8 cellular contexts compared by ENCODE assay signal in the genomic region with DNA sequence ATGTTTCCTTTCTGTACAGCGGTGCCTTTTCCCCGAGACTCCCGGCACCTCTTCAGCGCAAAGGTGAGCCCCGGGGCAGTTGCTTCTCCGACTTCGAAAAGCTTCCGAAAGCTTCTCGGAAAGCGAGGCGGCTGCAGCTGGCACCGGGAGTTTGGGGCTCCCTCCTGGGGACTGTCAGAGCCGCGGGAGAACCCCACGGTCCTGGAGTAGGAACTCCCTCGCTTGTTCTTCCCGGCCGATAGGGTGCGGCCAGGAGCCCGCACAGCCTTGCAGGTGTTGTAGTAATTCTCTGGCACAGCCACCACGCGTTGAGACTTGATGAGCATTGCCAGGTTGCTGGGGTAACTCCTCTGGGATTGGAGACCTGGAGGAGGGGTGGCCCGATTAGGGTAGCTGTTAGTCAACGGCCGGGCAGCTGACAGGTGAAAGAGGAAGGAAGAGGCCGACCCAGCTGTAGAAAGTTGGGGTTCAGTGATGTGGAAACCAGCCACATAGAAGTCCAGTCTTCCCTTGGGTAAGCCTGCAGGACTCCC. TPM values are rescaled to one million over a fixed set of nuclear protein-coding genes. Genes with fewer than 3 reads are reported as not detected.
DNase-seq lines count a peak whose midpoint lies in the region; ATAC-seq and TF ChIP-seq lines count a peak whose summit lies in the region.

No MANE protein-coding gene starts in this region.

- TF ChIP-seq POLR2A in testis (IDR thresholded peaks at IDR 0.05): no peak

- intact Hi-C loops in activated T-helper 1 cell treated with anti-CD3 and anti-CD28 coated beads, Interleukin-12 subunit alpha, Interleukin-12 subunit beta, Interleukin-2, Interleukin-4 antibody, amounts not matched to agents 30 ng/mL and 10 ng/mL and 1 ng/mL, durations not matched to agents 14 hours and 24 hours and 36 hours (cut with micrococcal nuclease): loop anchor here (1.0 to 5.0 kb wide), 6 partner anchors 33 to 555 kb away; a partner anchor contains a TSS
- intact Hi-C loops in testis (cut with DNase I; ENCODE audit: low total_unique reads): no loop called here

- H3K36me3 ChIP-seq in HUES48 (ENCODE audit: control insufficient read depth, insufficient read depth, low read length): peaks cover 8% of the 10 kb centered on the region
- no peaks in the 10 kb centered on the region for H3K36me3 ChIP-seq in testis (ENCODE audit: low read depth, missing control alignments)

- peaks cover 9% of the 10 kb centered on the region for H3K36me3 Mint-ChIP-seq in activated T-helper 1 cell treated with anti-CD3 and anti-CD28 coated beads, Interleukin-12 subunit alpha, Interleukin-12 subunit beta, Interleukin-2, Interleukin-4 antibody, amounts not matched to agents 30 ng/mL and 10 ng/mL and 1 ng/mL, durations not matched to agents 14 hours and 24 hours and 36 hours (ENCODE audit: low read depth)
- H3K36me3 Mint-ChIP-seq in neural crest cell (ENCODE audit: low read depth): peaks cover 5% of the 10 kb centered on the region

- peaks cover 9% of the 10 kb centered on the region for H3K27me3 Mint-ChIP-seq in activated T-helper 1 cell treated with anti-CD3 and anti-CD28 coated beads, Interleukin-12 subunit alpha, Interleukin-12 subunit beta, Interleukin-2, Interleukin-4 antibody, amounts not matched to agents 30 ng/mL and 10 ng/mL and 1 ng/mL, durations not matched to agents 14 hours and 24 hours and 36 hours (ENCODE audit: insufficient read depth)
- H3K27me3 Mint-ChIP-seq in neural crest cell (ENCODE audit: low read depth): no peaks in the 10 kb centered on the region

- H3K27me3 ChIP-seq in HUES48 (ENCODE audit: control insufficient read depth, insufficient read depth, low read length) (no peaks in the 10 kb centered on the region), testis (no peaks in the 10 kb centered on the region)

- H3K27ac Mint-ChIP-seq in activated T-helper 1 cell treated with anti-CD3 and anti-CD28 coated beads, Interleukin-12 subunit alpha, Interleukin-12 subunit beta, Interleukin-2, Interleukin-4 antibody, amounts not matched to agents 30 ng/mL and 10 ng/mL and 1 ng/mL, durations not matched to agents 14 hours and 24 hours and 36 hours: peak overlapping the region; percentile 67
- no peak overlapping the region for H3K27ac Mint-ChIP-seq in neural crest cell (ENCODE audit: unreplicated experiment)

- TF ChIP-seq CTCF in fibroblast of villous mesenchyme (IDR thresholded peaks at IDR 0.05; ENCODE audit: insufficient read depth, low read depth, low read length) (peak; percentile 38), neural crest cell (conservative IDR thresholded peaks at IDR 0.05) (peak; percentile 49), testis (IDR thresholded peaks at IDR 0.05) (no peak)

- H3K9me3 Mint-ChIP-seq in activated T-helper 1 cell treated with anti-CD3 and anti-CD28 coated beads, Interleukin-12 subunit alpha, Interleukin-12 subunit beta, Interleukin-2, Interleukin-4 antibody, amounts not matched to agents 30 ng/mL and 10 ng/mL and 1 ng/mL, durations not matched to agents 14 hours and 24 hours and 36 hours: no peaks in the 10 kb centered on the region
- H3K9me3 Mint-ChIP-seq in neural crest cell: no peaks in the 10 kb centered on the region

- H3K27ac ChIP-seq in HUES48 (ENCODE audit: low read depth, low read length): peak overlapping the region; percentile 70
- peak overlapping the region in 1 of 2 donors; percentile 85 for H3K27ac ChIP-seq in testis

- H3K4me3 ChIP-seq in HUES48 (ENCODE audit: low read depth, low read length) (peak overlapping the region; percentile 82), fibroblast of villous mesenchyme (ENCODE audit: low read depth, low read length) (peak overlapping the region; percentile 98), testis (peak overlapping the region; percentile 80 to 85)

- H3K9ac ChIP-seq in HUES48 (ENCODE audit: low read depth, low read length): peak overlapping the region; percentile 26; the same call in 1 of the 2 replicates

- peak; percentile 41 for ATAC-seq in GM21515 (IDR thresholded peaks at IDR 0.05; ENCODE audit: unreplicated experiment)

- H3K9me3 ChIP-seq in HUES48 (ENCODE audit: control insufficient read depth, insufficient read depth, low read length): no peaks in the 10 kb centered on the region
- H3K9me3 ChIP-seq in testis: no peaks in the 10 kb centered on the region

- peaks cover 26% of the 10 kb centered on the region for H3K4me1 Mint-ChIP-seq in activated T-helper 1 cell treated with anti-CD3 and anti-CD28 coated beads, Interleukin-12 subunit alpha, Interleukin-12 subunit beta, Interleukin-2, Interleukin-4 antibody, amounts not matched to agents 30 ng/mL and 10 ng/mL and 1 ng/mL, durations not matched to agents 14 hours and 24 hours and 36 hours (ENCODE audit: low read depth)
- H3K4me1 Mint-ChIP-seq in neural crest cell: peaks cover 31% of the 10 kb centered on the region

- 4 to 7% methylated on average over 8 to 26 of the region's 26 CpGs for WGBS in testis, 2 donors

- DNase-seq in DMS153 treated with DMSO at 0.1 percent for 48 hours (lab: John Stamatoyannopoulos, UW; ENCODE audit: unreplicated experiment) (peak; percentile 57), NOMO-1 treated with dmso at 0.1 percent for 144 hours (lab: John Stamatoyannopoulos, UW; ENCODE audit: unreplicated experiment) (peak; percentile 26), fibroblast of villous mesenchyme (ENCODE audit: low read depth) (peak; percentile 39), neural crest cell (ENCODE audit: low read depth, low spot score) (peak; percentile 18), testis (peak; percentile 52)
- DNase-seq in activated T-helper 1 cell treated with anti-CD3 and anti-CD28 coated beads, Interleukin-12 subunit alpha, Interleukin-12 subunit beta, Interleukin-2, Interleukin-4 antibody, amounts not matched to agents 30 ng/mL and 10 ng/mL and 1 ng/mL, durations not matched to agents 14 hours and 24 hours and 36 hours (ENCODE audit: low spot score): peak; percentile 30

- peak overlapping the region; percentile 92 for H3K4me3 Mint-ChIP-seq in activated T-helper 1 cell treated with anti-CD3 and anti-CD28 coated beads, Interleukin-12 subunit alpha, Interleukin-12 subunit beta, Interleukin-2, Interleukin-4 antibody, amounts not matched to agents 30 ng/mL and 10 ng/mL and 1 ng/mL, durations not matched to agents 14 hours and 24 hours and 36 hours
- peak overlapping the region; percentile 99 for H3K4me3 Mint-ChIP-seq in neural crest cell

- H3K4me1 ChIP-seq in HUES48 (ENCODE audit: control insufficient read depth, insufficient read depth, low read length) (peaks cover 18% of the 10 kb centered on the region), testis (peaks cover 16% of the 10 kb centered on the region)

RNA-seq across cellular contexts. Expression of a gene that starts 0.7 kb away (rescaled TPM):
- 7.1 and 7.2 TPM in 2 replicates for total RNA-seq in activated T-helper 1 cell treated with anti-CD3 and anti-CD28 coated beads, Interleukin-12 subunit alpha, Interleukin-12 subunit beta, Interleukin-2, Interleukin-4 antibody, amounts not matched to agents 30 ng/mL and 10 ng/mL and 1 ng/mL, durations not matched to agents 14 hours and 24 hours and 36 hours
- 14.2 and 17.3 TPM in 2 replicates for total RNA-seq in fibroblast of villous mesenchyme
- 21.5 and 21.6 TPM in 2 replicates for total RNA-seq in neural crest cell
- 10 to 100 TPM; 38.1 to 41.1 TPM for total RNA-seq in testis
- polyA plus RNA-seq in testis (ENCODE audit: insufficient read depth, low read depth, low replicate concordance): 32.1 TPM

RNA-seq across cellular contexts. Expression of a gene that starts 1.1 kb away (rescaled TPM):
- total RNA-seq in activated T-helper 1 cell treated with anti-CD3 and anti-CD28 coated beads, Interleukin-12 subunit alpha, Interleukin-12 subunit beta, Interleukin-2, Interleukin-4 antibody, amounts not matched to agents 30 ng/mL and 10 ng/mL and 1 ng/mL, durations not matched to agents 14 hours and 24 hours and 36 hours: 1.2 and 1.3 TPM in 2 replicates
- total RNA-seq in fibroblast of villous mesenchyme: 8.4 and 16.4 TPM in 2 replicates
- total RNA-seq in neural crest cell: 7.5 and 8.8 TPM in 2 replicates
- 10 to 100 TPM; 18.3 to 21.0 TPM for total RNA-seq in testis
- polyA plus RNA-seq in testis (ENCODE audit: insufficient read depth, low read depth, low replicate concordance): 14.6 TPM

RNA-seq across cellular contexts. Expression of a gene that starts 33.5 kb away (rescaled TPM):
- total RNA-seq in activated T-helper 1 cell treated with anti-CD3 and anti-CD28 coated beads, Interleukin-12 subunit alpha, Interleukin-12 subunit beta, Interleukin-2, Interleukin-4 antibody, amounts not matched to agents 30 ng/mL and 10 ng/mL and 1 ng/mL, durations not matched to agents 14 hours and 24 hours and 36 hours: 0.23 and 0.24 TPM in 2 replicates
- total RNA-seq in fibroblast of villous mesenchyme (1.7 and 2.6 TPM in 2 replicates), neural crest cell (0.72 and 0.93 TPM in 2 replicates), testis (1 to 10 TPM; 3.1 to 3.8 TPM)
- polyA plus RNA-seq in testis (ENCODE audit: insufficient read depth, low read depth, low replicate concordance): 2.1 TPM

Comparison
In these comparisons a context has a peak if more than half of its experiments do, and no peak if none do; other contexts are left out.
1. CTCF ChIP-seq: peak in fibroblast of villous mesenchyme (single experiment) and neural crest cell (single experiment); none in testis (0 of 3).
2. Peak in every context shown above with its lines, with median percentiles within 50 percentile points of each other: DNase-seq and H3K4me3 ChIP-seq.